ENCODE assay signal across 1 cellular context in the genomic region with DNA sequence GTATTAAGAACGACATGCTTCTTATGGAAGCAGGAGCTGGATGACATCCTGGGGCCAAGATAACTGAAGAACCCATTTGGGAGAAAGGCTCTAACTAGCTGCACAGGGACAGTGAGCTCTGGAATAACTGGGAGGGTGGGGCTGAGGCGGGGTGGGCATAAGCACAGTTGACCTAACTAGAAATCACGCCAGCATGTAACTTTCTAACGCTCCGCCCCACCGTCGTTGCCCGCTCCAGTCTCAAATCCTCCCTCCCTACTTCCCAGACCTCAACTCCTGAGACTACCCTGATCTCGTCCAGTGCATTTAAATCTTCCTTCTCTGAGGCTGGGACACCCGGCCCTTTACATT.
TF ChIP-seq lines count a peak whose summit lies in the region.

No MANE protein-coding gene starts in this region.

TF ChIP-seq in GM12878, 131 proteins besides CTCF, POLR2A, EP300 and RAD21:
- TF ChIP-seq, protein P1, sequence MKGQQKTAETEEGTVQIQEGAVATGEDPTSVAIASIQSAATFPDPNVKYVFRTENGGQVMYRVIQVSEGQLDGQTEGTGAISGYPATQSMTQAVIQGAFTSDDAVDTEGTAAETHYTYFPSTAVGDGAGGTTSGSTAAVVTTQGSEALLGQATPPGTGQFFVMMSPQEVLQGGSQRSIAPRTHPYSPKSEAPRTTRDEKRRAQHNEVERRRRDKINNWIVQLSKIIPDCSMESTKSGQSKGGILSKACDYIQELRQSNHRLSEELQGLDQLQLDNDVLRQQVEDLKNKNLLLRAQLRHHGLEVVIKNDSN (IDR thresholded peaks at IDR 0.05; ENCODE audit: borderline replicate concordance, extremely low read length, insufficient read depth, low read depth, low read length): no peak
- no peak for TF ChIP-seq BRCA1 (IDR thresholded peaks at IDR 0.05; ENCODE audit: low read depth, low read length)
TF ChIP-seq in GM12878: peak in this region for 0.
